In genomic region chr13:59488436-59488835, GRCh38 we compare ENCODE assay signal across 23 cellular contexts.
"Had no signal": no experiment of that assay in that cellular context is flagged by ENCODE, and none has a peak within 500 bp of the region (broad histone marks: within the 10 kb centered on the region; RNA-seq: fewer than 3 reads in every experiment).

No MANE protein-coding gene starts in this region.

- DNase-seq: colonic mucosa; effector CD8-positive, alpha-beta T cell; endodermal cell; foreskin melanocyte; hypothalamus; immature natural killer cell; islet precursor cell; left ventricle myocardium superior; lower lobe of right lung; natural killer cell; occipital lobe; ovary; posterior cingulate gyrus; right lobe of liver; stimulated activated CD4-positive, alpha-beta T cell treated with anti-CD3 and anti-CD28 coated beads, Interleukin-12 subunit alpha, Interleukin-12 subunit beta, amount 100 ng/mL, for 4 hours; stimulated activated CD4-positive, alpha-beta T cell treated with anti-CD3 and anti-CD28 coated beads, Interleukin-2, amount 100 ng/mL, for 24 hours; stimulated activated CD4-positive, alpha-beta T cell treated with anti-CD3 and anti-CD28 coated beads, Interleukin-4, amount 100 ng/mL, for 24 hours; stimulated activated naive CD4-positive, alpha-beta T cell treated with Interleukin-2 at 50 U/mL for 16 hours; stomach; testis; tibial artery had no signal

- H3K4me3 ChIP-seq: colonic mucosa, esophagus muscularis mucosa, lower lobe of right lung, ovary, right lobe of liver, smooth muscle cell, stomach, testis, tibial artery had no signal
